15 cellular contexts compared by ENCODE assay signal in the genomic region with DNA sequence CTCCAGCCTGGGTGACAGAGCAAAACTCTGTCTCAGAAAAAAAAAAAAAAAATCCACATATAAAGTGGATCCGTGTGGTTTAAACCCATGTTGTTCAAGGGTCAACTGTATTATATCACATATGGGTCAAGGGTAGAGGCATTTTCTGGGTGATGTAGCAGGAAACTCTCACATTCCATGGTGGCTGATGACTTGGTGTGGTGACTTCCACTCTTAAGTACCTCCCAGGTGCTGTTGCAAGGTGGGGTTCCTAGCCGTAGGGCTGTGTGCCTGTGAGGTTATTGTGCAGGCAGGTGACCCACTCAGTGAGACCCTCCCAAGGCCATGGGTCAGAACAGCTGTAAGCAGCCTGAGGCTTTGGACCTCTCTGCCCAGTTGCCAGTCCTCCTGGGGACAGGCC.
"Had no signal": no experiment of that assay in that cellular context is flagged by ENCODE, and none has a peak within 500 bp of the region (broad histone marks: within the 10 kb centered on the region; RNA-seq: fewer than 3 reads in every experiment).

No MANE protein-coding gene starts in this region.

- H3K9me3 ChIP-seq: adrenal gland, left lung, sigmoid colon, thoracic aorta had no signal

- H3K4me3 ChIP-seq: adrenal gland, coronary artery, left lung, neural progenitor cell, sigmoid colon, thoracic aorta had no signal

- H3K4me1 Mint-ChIP-seq: neural progenitor cell had no signal

- H3K4me2 ChIP-seq: neural progenitor cell had no signal

- H3K36me3 Mint-ChIP-seq: neural progenitor cell, WTC11 had no signal

- H3K4me3 Mint-ChIP-seq: neural progenitor cell, WTC11 had no signal

- H2AFZ ChIP-seq: neural progenitor cell, parathyroid adenoma had no signal

- H3K27me3 ChIP-seq: adrenal gland, left lung, neural progenitor cell, sigmoid colon had no signal

- H3K27me3 Mint-ChIP-seq: activated T-helper 17 cell treated with anti-CD3 and anti-CD28 coated beads, Interleukin-2, amount 50 U/mL, for 72 hours; T-helper 17 cell had no signal

- H3K36me3 ChIP-seq: adrenal gland, left lung, neural progenitor cell, sigmoid colon, thoracic aorta had no signal

- H3K27ac Mint-ChIP-seq: neural progenitor cell, WTC11 had no signal

- H3K4me1 ChIP-seq: neural progenitor cell, sigmoid colon had no signal

- H3K27ac ChIP-seq: adrenal gland, coronary artery, neural progenitor cell, parathyroid adenoma, sigmoid colon, thoracic aorta had no signal

- H3K9ac ChIP-seq: neural progenitor cell, parathyroid adenoma had no signal

- H3K9me3 Mint-ChIP-seq: activated naive CD4-positive, alpha-beta T cell treated with anti-CD3 and anti-CD28 coated beads for 36 hours; activated T-helper 17 cell treated with anti-CD3 and anti-CD28 coated beads, Interleukin-2, amount 50 U/mL, for 72 hours; neural progenitor cell; WTC11 had no signal

- ATAC-seq: activated T-helper 17 cell treated with anti-CD3 and anti-CD28 coated beads, Interleukin-2, amount 50 U/mL, for 72 hours; esophagus mucosa; left lung; T-helper 17 cell had no signal

- DNase-seq: activated CD4-positive, alpha-beta T cell treated with anti-CD3 and anti-CD28 coated beads for 4 hours; activated naive CD4-positive, alpha-beta T cell treated with anti-CD3 and anti-CD28 coated beads for 36 hours; adrenal gland; left lung; mesenchymal stem cell; sigmoid colon; stimulated activated CD4-positive, alpha-beta T cell treated with anti-CD3 and anti-CD28 coated beads, Interleukin-1b, Interleukin-23, amount 100 ng/mL, for 48 hours; T-helper 17 cell had no signal

- H3K79me2 ChIP-seq: parathyroid adenoma had no signal
